ENCODE assay signal across 21 cellular contexts in the genomic region with DNA sequence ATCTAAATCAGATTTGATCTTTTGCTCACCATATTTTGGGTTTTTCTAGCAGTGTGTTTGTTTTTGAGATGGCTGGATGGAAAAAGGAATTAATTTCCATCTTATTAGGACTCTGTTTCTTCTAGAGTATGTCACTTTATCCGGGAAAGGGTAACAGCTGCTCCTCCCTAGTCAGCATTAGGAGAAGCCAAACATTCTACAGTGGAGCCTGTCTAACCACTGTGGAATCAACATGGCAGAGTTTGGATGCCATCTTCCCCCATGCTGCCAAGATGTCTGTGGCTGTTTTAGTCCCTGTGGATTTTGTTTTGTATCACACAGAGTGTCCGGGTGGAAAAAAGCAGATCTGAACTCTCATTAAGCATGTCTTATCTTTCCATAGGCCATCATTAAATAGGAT. TPM values are rescaled to one million over a fixed set of nuclear protein-coding genes. Genes with fewer than 3 reads are reported as not detected.
DNase-seq lines count a peak whose midpoint lies in the region; ATAC-seq and TF ChIP-seq lines count a peak whose summit lies in the region.
"Had no signal": no experiment of that assay in that cellular context is flagged by ENCODE, and none has a peak within 500 bp of the region (broad histone marks: within the 10 kb centered on the region; RNA-seq: fewer than 3 reads in every experiment).

No MANE protein-coding gene starts in this region.

- H3K9me3 ChIP-seq in left ventricle myocardium inferior (replicated peaks) (no peaks in the 10 kb centered on the region), heart left ventricle (no peaks in the 10 kb centered on the region), psoas muscle (no peaks in the 10 kb centered on the region)
- H3K9me3 ChIP-seq in effector memory CD4-positive, alpha-beta T cell (ENCODE audit: control insufficient read depth, low read length) = no peaks in the 10 kb centered on the region
- H3K9me3 ChIP-seq: BLaER1 had no signal

- intact Hi-C loops in left ventricle myocardium inferior (cut with micrococcal nuclease) (no loop called here), heart left ventricle (cut with DNase I) (loop anchor here in 6 of 10 donors (5.0 to 10.0 kb wide), 6 partner anchors 38 to 228 kb away; no protein-coding TSS in a partner anchor), psoas muscle (cut with DNase I) (loop anchor here (2.0 to 10.0 kb wide), 6 partner anchors 37 to 225 kb away; a partner anchor contains a TSS)

- ATAC-seq in heart left ventricle (no peak), psoas muscle (peak in 3 of 4 donors; percentile 51 to 66 (median 61))
- ATAC-seq: CD8-positive, alpha-beta T cell; GM23338 had no signal

- no peak for TF ChIP-seq POLR2A in heart left ventricle (IDR thresholded peaks at IDR 0.05)

- TF ChIP-seq CTCF in left ventricle myocardium inferior (IDR thresholded peaks at IDR 0.05; ENCODE audit: borderline replicate concordance) = no peak
- TF ChIP-seq CTCF in heart left ventricle (IDR thresholded peaks at IDR 0.05) = no peak
- no peak for TF ChIP-seq CTCF in psoas muscle (IDR thresholded peaks at IDR 0.05)

- H3K36me3 ChIP-seq in left ventricle myocardium inferior = no peaks in the 10 kb centered on the region
- H3K36me3 ChIP-seq in heart left ventricle = no peaks in the 10 kb centered on the region
- H3K36me3 ChIP-seq in psoas muscle (ENCODE audit: insufficient read depth in 1 of 2, low read depth in 1 of 2) = no peaks in the 10 kb centered on the region
- H3K36me3 ChIP-seq in effector memory CD4-positive, alpha-beta T cell (ENCODE audit: control insufficient read depth, insufficient read depth, low read length) = no peaks in the 10 kb centered on the region
- H3K36me3 ChIP-seq: BLaER1 had no signal

- H3K4me3 ChIP-seq in left ventricle myocardium inferior = no peak overlapping the region
- no peak overlapping the region for H3K4me3 ChIP-seq in heart left ventricle
- peak overlapping the region; percentile 6 for H3K4me3 ChIP-seq in psoas muscle
- H3K4me3 ChIP-seq in effector memory CD4-positive, alpha-beta T cell (ENCODE audit: insufficient read depth, low read depth, low read length, poor library complexity, severe bottlenecking) = no peak overlapping the region
- H3K4me3 ChIP-seq: BLaER1, GM23338 had no signal

- peaks cover 69% of the 10 kb centered on the region for H3K4me1 ChIP-seq in left ventricle myocardium inferior
- peaks cover 0 to 36% (median 8%) of the 10 kb centered on the region in 12 donors for H3K4me1 ChIP-seq in heart left ventricle
- peaks cover 64% of the 10 kb centered on the region for H3K4me1 ChIP-seq in psoas muscle
- H3K4me1 ChIP-seq in effector memory CD4-positive, alpha-beta T cell (ENCODE audit: control insufficient read depth, insufficient read depth, low read length, poor library complexity, severe bottlenecking) = no peaks in the 10 kb centered on the region
- H3K4me1 ChIP-seq: BLaER1 had no signal

- DNase-seq in left ventricle myocardium inferior (no peak), heart left ventricle (no peak), myocyte (ENCODE audit: low read depth) (peak; percentile 94), psoas muscle (no peak), NCI-H146 treated with DMSO at 0.1 percent for 48 hours (lab: John Stamatoyannopoulos, UW; ENCODE audit: unreplicated experiment) (no peak), NOMO-1 treated with DMSO at 0.1 percent for 48 hours (lab: John Stamatoyannopoulos, UW; ENCODE audit: unreplicated experiment) (no peak), NCI-H2227 treated with DMSO at 0.1 percent for 48 hours (lab: John Stamatoyannopoulos, UW) (no peak)
- no peak for DNase-seq in effector memory CD4-positive, alpha-beta T cell
- DNase-seq: 8988T; CD8-positive, alpha-beta T cell; COR-L47; DMS153; DMS79 treated with DMSO at 0.1 percent for 48 hours; GF-D8; HCEC 1CT had no signal

- H3K27me3 ChIP-seq in left ventricle myocardium inferior (ENCODE audit: low read depth) = no peaks in the 10 kb centered on the region
- H3K27me3 ChIP-seq in heart left ventricle = no peaks in the 10 kb centered on the region
- no peaks in the 10 kb centered on the region for H3K27me3 ChIP-seq in psoas muscle (ENCODE audit: insufficient read depth in 3 of 3, low read length in 2 of 3)
- H3K27me3 ChIP-seq in effector memory CD4-positive, alpha-beta T cell (replicated peaks; ENCODE audit: control insufficient read depth, insufficient read depth, low read length, poor library complexity, severe bottlenecking) = no peaks in the 10 kb centered on the region
- H3K27me3 ChIP-seq: BLaER1 had no signal

- WGBS in heart left ventricle, 4 donors = 58 to 83% (median 72%) methylated on average over 2 of the region's 2 CpGs
- WGBS in psoas muscle, 3 donors = 27 to 46% (median 27%) methylated on average over 2 of the region's 2 CpGs

- H3K27ac ChIP-seq in left ventricle myocardium inferior (replicated peaks) = peak overlapping the region; percentile 44
- H3K27ac ChIP-seq in heart left ventricle = peak overlapping the region in 3 of 12 donors; percentile 15 to 22 (median 16)
- H3K27ac ChIP-seq in psoas muscle = peak overlapping the region; percentile 69
- no peak overlapping the region for H3K27ac ChIP-seq in effector memory CD4-positive, alpha-beta T cell (ENCODE audit: insufficient read depth, low read length, poor library complexity, severe bottlenecking)
- H3K27ac ChIP-seq: BLaER1, HL-60 had no signal

RNA-seq across cellular contexts. Expression of a gene that starts 16.0 kb away (rescaled TPM):
- total RNA-seq in left ventricle myocardium inferior = 888 TPM
- 1,000 to 10,000 TPM in 3 of 9 donors, 100 to 1,000 TPM in 6; 348 to 1,479 (median 780) TPM for total RNA-seq in heart left ventricle
- polyA plus RNA-seq in heart left ventricle = 100 to 1,000 TPM; 202 to 467 TPM
- total RNA-seq in myocyte = 125 and 182 TPM in 2 replicates
- 50.4 TPM for polyA plus RNA-seq in myocyte (2012)
- total RNA-seq in psoas muscle = 1,000 to 10,000 TPM in 1 of 4 donors, 100 to 1,000 TPM in 3; 383 to 1,114 (median 640) TPM
- 100 to 1,000 TPM in 2 of 3 donors, 1 to 10 TPM in 1; 6.9 to 341 (median 259) TPM for polyA plus RNA-seq in psoas muscle
- total RNA-seq: A673; CD8-positive, alpha-beta T cell; GM23338; HT1080 had no signal
- polyA plus RNA-seq: AG04450, GM23338 had no signal

RNA-seq across cellular contexts. Expression of a gene that starts 38.0 kb away (rescaled TPM):
- total RNA-seq in left ventricle myocardium inferior (76.8 TPM), heart left ventricle (10 to 100 TPM; 25.4 to 77.1 (median 45.9) TPM), myocyte (0.37 TPM in 1 of 2 replicates, not detected in the other), psoas muscle (10 to 100 TPM in 3 of 4 donors, 1 to 10 TPM in 1; 8.2 to 23.6 (median 11.5) TPM)
- polyA plus RNA-seq in heart left ventricle (10 to 100 TPM in 1 of 2 donors, 1 to 10 TPM in 1; 2.2 to 20.9 TPM), psoas muscle (10 to 100 TPM in 1 of 3 donors, 1 to 10 TPM in 1, under 1 TPM in 1; 0.12 to 15.2 (median 1.3) TPM)
- not detected for polyA plus RNA-seq in myocyte (2012)
- total RNA-seq: A673; CD8-positive, alpha-beta T cell; GM23338; HT1080 had no signal
- polyA plus RNA-seq: AG04450, GM23338 had no signal

Comparison
In these comparisons a context has a peak if more than half of its experiments do, and no peak if none do; other contexts are left out.
1. ATAC-seq: peak in psoas muscle (3 of 4); none in heart left ventricle (0 of 4).